ENCODE assay signal across 8 cellular contexts in the genomic region with DNA sequence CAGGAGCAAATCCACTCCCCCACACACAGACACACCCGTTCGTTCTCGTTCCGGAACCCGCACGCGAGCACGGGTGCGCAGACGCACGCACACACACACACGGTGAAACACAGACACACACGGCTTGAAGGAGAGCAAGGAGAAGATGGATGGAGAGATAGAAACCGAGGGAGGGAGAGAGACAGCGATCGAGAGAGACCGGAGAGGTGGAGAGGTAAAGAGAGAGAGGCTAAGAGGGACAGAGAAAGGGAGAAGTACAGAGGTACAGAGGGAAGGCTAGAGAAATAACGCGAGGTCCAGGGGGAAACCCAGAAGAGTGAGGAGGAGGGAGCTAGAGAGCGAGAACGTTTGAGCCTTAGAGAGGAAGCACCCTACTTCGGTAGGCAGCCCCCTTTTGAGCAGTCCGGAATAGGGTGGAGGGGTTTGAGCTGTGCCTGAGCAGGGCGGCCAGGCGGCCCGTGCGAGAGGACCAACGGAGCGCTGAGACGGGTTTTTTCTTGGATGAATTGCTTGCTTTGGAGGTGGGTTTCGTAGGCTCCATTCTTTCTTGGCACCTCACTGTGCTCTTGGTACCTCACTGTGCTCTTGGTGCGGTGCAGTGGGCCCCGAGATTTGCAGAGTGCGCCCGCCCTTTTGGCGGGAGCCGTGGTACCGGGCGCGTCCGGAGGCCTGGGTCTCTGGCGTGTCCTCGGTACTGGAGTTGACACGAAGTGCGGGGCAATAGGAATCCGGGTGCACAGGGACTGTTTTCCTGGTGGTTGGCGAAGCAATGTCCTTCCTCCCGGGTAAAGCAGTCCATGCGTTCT.
DNase-seq lines count a peak whose midpoint lies in the region; ATAC-seq and TF ChIP-seq lines count a peak whose summit lies in the region.

No MANE protein-coding gene starts in this region.

- H3K36me3 ChIP-seq in iPS-18a (ENCODE audit: control insufficient read depth, low read depth, low read length): no peaks in the 10 kb centered on the region
- H3K36me3 ChIP-seq in smooth muscle cell (ENCODE audit: low read depth): no peaks in the 10 kb centered on the region

- no peaks in the 10 kb centered on the region for H3K9me3 ChIP-seq in iPS-18a (ENCODE audit: control insufficient read depth, low read depth, low read length)
- no peaks in the 10 kb centered on the region for H3K9me3 ChIP-seq in smooth muscle cell (replicated peaks; ENCODE audit: low read depth)

- H3K4me2 ChIP-seq in smooth muscle cell: peak overlapping the region; percentile 93

- ATAC-seq in GM21360 (IDR thresholded peaks at IDR 0.05; ENCODE audit: unreplicated experiment): no peak
- no peak for ATAC-seq in GM18907 (IDR thresholded peaks at IDR 0.05; ENCODE audit: unreplicated experiment)

- 2% methylated on average over 48 of the region's 49 CpGs for WGBS in smooth muscle cell (ENCODE audit: low lambda C conversion rate)

- TF ChIP-seq CTCF in astrocyte of the cerebellum (IDR thresholded peaks at IDR 0.05; ENCODE audit: low read depth, low read length, missing control alignments) (no peak), smooth muscle cell (IDR thresholded peaks at IDR 0.05; ENCODE audit: borderline replicate concordance, insufficient read depth, poor library complexity, severe bottlenecking) (no peak)

- no peaks in the 10 kb centered on the region for H3F3A ChIP-seq in smooth muscle cell (ENCODE audit: low read depth)

- H3K79me2 ChIP-seq in smooth muscle cell (ENCODE audit: low read depth): peaks cover 30% of the 10 kb centered on the region

- H3K4me3 ChIP-seq in astrocyte of the cerebellum (ENCODE audit: low read depth, low read length) (peak overlapping the region; percentile 41), iPS-18a (ENCODE audit: low read length) (peak overlapping the region; percentile 66), smooth muscle cell (peak overlapping the region; percentile 66)

- peak overlapping the region; percentile 65 for H2AFZ ChIP-seq in smooth muscle cell (ENCODE audit: low read depth)

- H3K27me3 ChIP-seq in iPS-18a (ENCODE audit: control insufficient read depth, insufficient read depth, low read length): peaks cover 55% of the 10 kb centered on the region
- no peaks in the 10 kb centered on the region for H3K27me3 ChIP-seq in smooth muscle cell (ENCODE audit: low read depth)

- H3K4me1 ChIP-seq in iPS-18a (ENCODE audit: control insufficient read depth, low read depth, low read length) (peaks cover 5% of the 10 kb centered on the region), smooth muscle cell (ENCODE audit: low read depth) (peaks cover 9% of the 10 kb centered on the region)

- H3K27ac ChIP-seq in iPS-18a (ENCODE audit: low read length) (no peak overlapping the region), smooth muscle cell (ENCODE audit: low read depth) (peak overlapping the region; percentile 59)

- in situ Hi-C loops in astrocyte of the cerebellum (cut with HindIII; ENCODE audit: low sequenced_read_pairs): no loop called here

- DNase-seq in ELR (ENCODE audit: low read depth) (peak; percentile 73), HT-29 (ENCODE audit: low spot score) (peak; percentile 73), RPMI8226 (peak; percentile 56), astrocyte of the cerebellum (ENCODE audit: low read depth) (no peak), smooth muscle cell (lab: John Stamatoyannopoulos, UW; ENCODE audit: unreplicated experiment) (peak; percentile 46)

- H4K20me1 ChIP-seq in smooth muscle cell (ENCODE audit: low read depth): peaks cover 35% of the 10 kb centered on the region

- H3K9ac ChIP-seq in iPS-18a (ENCODE audit: low read length) (no peak overlapping the region), smooth muscle cell (ENCODE audit: low read depth) (peak overlapping the region; percentile 56)
